ENCODE assay signal across 8 cellular contexts in genomic region chr14:50396636-50397460, GRCh38. TPM values are rescaled to one million over a fixed set of nuclear protein-coding genes. Genes with fewer than 3 reads are reported as not detected.
A peak's percentile ranks its signal among the peaks of the same experiment; 100 is the strongest.
DNase-seq lines count a peak whose midpoint lies in the region; ATAC-seq, FAIRE-seq and TF ChIP-seq lines count a peak whose summit lies in the region.

Gene CDKL1 (minus strand): TSS chr14:50396881. CDS start chr14:50395868, 1,013 bp downstream.

- TF ChIP-seq RAD21 in H1 (IDR thresholded peaks at IDR 0.05 in 1 of 2, conservative IDR thresholded peaks at IDR 0.05 in 1 of 2; ENCODE audit: low read depth in 2 of 2, low read length in 2 of 2): no peak

- H3K27ac ChIP-seq in H1 (ENCODE audit: low read depth, low read length) (no peak within 1 kb of the TSS; the same call in 1 of the 2 replicates), lung (ENCODE audit: low read depth in 1 of 2, low read length in 1 of 2) (peak within 1 kb of the TSS; percentile 72 to 93)

- H2BK12ac ChIP-seq in H1 (ENCODE audit: low read depth, low read length): peak within 1 kb of the TSS; percentile 71

- peak within 1 kb of the TSS; percentile 26 for H4K91ac ChIP-seq in H1 (replicated peaks; ENCODE audit: insufficient read length, low read length)

- H2AFZ ChIP-seq in H1 (ENCODE audit: low read length): peak within 1 kb of the TSS; percentile 97

- peak within 1 kb of the TSS; percentile 74 for H3K27ac Mint-ChIP-seq in activated CD8-positive, alpha-beta T cell treated with anti-CD3 and anti-CD28 coated beads for 36 hours

- peak within 1 kb of the TSS; percentile 91 for H4K8ac ChIP-seq in H1 (ENCODE audit: extremely low read depth, insufficient read depth, low read length)

- DNase-seq in NCI-H2081 (lab: John Stamatoyannopoulos, UW) (peak; percentile 50 to 71), NCI-H2081 treated with DMSO at 0.1 percent for 48 hours (lab: John Stamatoyannopoulos, UW) (no peak), NCI-H2171 treated with DMSO at 0.1 percent for 48 hours (lab: John Stamatoyannopoulos, UW) (peak; percentile 17), H1 (ENCODE audit: low read depth in 1 of 2, low spot score in 2 of 2) (peak in 1 of 2 experiments; percentile 84), lung (ENCODE audit: low spot score) (peak; percentile 63)
- DNase-seq in activated CD8-positive, alpha-beta T cell treated with anti-CD3 and anti-CD28 coated beads for 36 hours: peak; percentile 53
- DNase-seq in stimulated activated CD4-positive, alpha-beta T cell treated with anti-CD3 and anti-CD28 coated beads, Interleukin-4, amount 100 ng/mL, for 48 hours (ENCODE audit: low read depth in 2 of 2): peak; percentile 26 to 34

- CTCF ChIA-PET in activated CD8-positive, alpha-beta T cell treated with anti-CD3 and anti-CD28 coated beads for 36 hours (lab: Charles Lee): interaction anchor here (1.0 to 2.5 kb wide), 4 partner anchors 53 to 76 kb away, joined by 3 to 14 read pairs (median 4); no protein-coding TSS in a partner anchor
- CTCF ChIA-PET in H1 (lab: Charles Lee; ENCODE audit: partially characterized antibody): interaction anchor here (0.7 to 1.0 kb wide), 3 partner anchors 76 to 377 kb away, joined by 3 read pairs; partner anchors contain the start of gene MAP4K5

- peaks cover 10% of the 10 kb centered on the region for H3K4me1 Mint-ChIP-seq in activated CD8-positive, alpha-beta T cell treated with anti-CD3 and anti-CD28 coated beads for 36 hours (ENCODE audit: low read depth)

- POLR2A ChIA-PET in activated CD8-positive, alpha-beta T cell treated with anti-CD3 and anti-CD28 coated beads for 36 hours (lab: Charles Lee): interaction anchor here (0.5 to 2.5 kb wide), 7 partner anchors 13 to 816 kb away, joined by 3 to 7 read pairs (median 3); no protein-coding TSS in a partner anchor
- POLR2A ChIA-PET in H1 (lab: Charles Lee; ENCODE audit: partially characterized antibody): interaction anchor here (0.6 to 3.2 kb wide), 6 partner anchors 9 to 272 kb away, joined by 3 to 10 read pairs (median 6); partner anchors contain the start of genes DMAC2L, L2HGDH, MAP4K5 and SAV1

- H3K4me2 ChIP-seq in H1 (ENCODE audit: insufficient read depth in 1 of 2, low read depth in 2 of 2, low read length in 2 of 2): peak within 1 kb of the TSS; percentile 84 to 98

- H3K36me3 Mint-ChIP-seq in activated CD8-positive, alpha-beta T cell treated with anti-CD3 and anti-CD28 coated beads for 36 hours (ENCODE audit: low read depth): peaks cover 2% of the 10 kb centered on the region

- peak in 1 of 2 experiments; percentile 42; a peak in 1 of 3 replicates for TF ChIP-seq POLR2A in H1 (IDR thresholded peaks at IDR 0.05; ENCODE audit: control extremely low read depth in 1 of 2, low read depth in 2 of 2, low read length in 2 of 2)

- H3K79me2 ChIP-seq in H1 (ENCODE audit: control insufficient read depth in 1 of 2, insufficient read depth in 2 of 2, low read length in 2 of 2): no peaks in the 10 kb centered on the region

- H2AK5ac ChIP-seq in H1 (ENCODE audit: low read depth, low read length): no peak within 1 kb of the TSS

- H3K23me2 ChIP-seq in H1 (ENCODE audit: low read depth, low read length): peaks cover 11% of the 10 kb centered on the region

- H3K18ac ChIP-seq in H1 (ENCODE audit: extremely low read depth, low read length): peak within 1 kb of the TSS; percentile 76

- H3K36me3 ChIP-seq in H1 (ENCODE audit: control insufficient read depth in 2 of 4, insufficient read depth in 4 of 4, low read length in 3 of 4) (no peaks in the 10 kb centered on the region), lung (ENCODE audit: control insufficient read depth in 2 of 2, insufficient read depth in 2 of 2, low read length in 2 of 2) (peaks cover 0 to 1% of the 10 kb centered on the region in 2 donors)

- ATAC-seq in HG02759 (IDR thresholded peaks at IDR 0.05; ENCODE audit: unreplicated experiment) (peak; percentile 69), lung (ENCODE audit: insufficient read depth, low FRiP score) (peak; percentile 86)
- peak; percentile 74 for ATAC-seq in activated CD8-positive, alpha-beta T cell treated with anti-CD3 and anti-CD28 coated beads for 36 hours

- H3K79me1 ChIP-seq in H1 (ENCODE audit: low read depth, low read length): no peaks in the 10 kb centered on the region

- H2BK20ac ChIP-seq in H1 (ENCODE audit: low read length): no peak within 1 kb of the TSS

- peak within 1 kb of the TSS; percentile 80 for H3K4me3 Mint-ChIP-seq in activated CD8-positive, alpha-beta T cell treated with anti-CD3 and anti-CD28 coated beads for 36 hours

- no peaks in the 10 kb centered on the region for H3K9me3 Mint-ChIP-seq in activated CD8-positive, alpha-beta T cell treated with anti-CD3 and anti-CD28 coated beads for 36 hours

- H3K4me3 ChIP-seq in H1 (ENCODE audit: extremely low read depth in 1 of 4, insufficient read depth in 2 of 4, low read depth in 3 of 4, low read length in 4 of 4): peak within 1 kb of the TSS; percentile 60 to 75 (median 70)
- peak within 1 kb of the TSS; percentile 62 for H3K4me3 ChIP-seq in lung

- FAIRE-seq in H1 (lab: Jason Lieb, UNC): no peak

- TF ChIP-seq CTCF in activated CD8-positive, alpha-beta T cell treated with anti-CD3 and anti-CD28 coated beads for 36 hours (IDR thresholded peaks at IDR 0.05): no peak
- no peak for TF ChIP-seq CTCF in H1 (IDR thresholded peaks at IDR 0.05; ENCODE audit: control extremely low read depth in 1 of 3, insufficient read depth in 1 of 3, low read depth in 1 of 3, low read length in 3 of 3)
- no peak for TF ChIP-seq CTCF in lung (IDR thresholded peaks at IDR 0.05; ENCODE audit: control extremely low read depth, extremely low read depth)

- H3K27me3 ChIP-seq in H1 (replicated peaks in 1 of 4; ENCODE audit: control insufficient read depth in 3 of 4, extremely low read depth in 1 of 4, insufficient read depth in 3 of 4, low read length in 3 of 4): peaks cover 0 to 14% (median 9%) of the 10 kb centered on the region in 4 experiments; a peak in 4 of 7 replicates
- no peaks in the 10 kb centered on the region for H3K27me3 ChIP-seq in lung (ENCODE audit: control insufficient read depth, insufficient read depth)

- no peak within 1 kb of the TSS for H3K23ac ChIP-seq in H1 (ENCODE audit: insufficient read length)

- H3K14ac ChIP-seq in H1 (ENCODE audit: insufficient read length): no peak within 1 kb of the TSS

- H2BK5ac ChIP-seq in H1 (ENCODE audit: low read depth, low read length): peak within 1 kb of the TSS; percentile 26; the same call in 1 of the 2 replicates

- H3K9me3 ChIP-seq in H1 (ENCODE audit: insufficient read depth in 2 of 2, low read depth in 1 of 2, low read length in 1 of 2): no peaks in the 10 kb centered on the region
- H3K9me3 ChIP-seq in lung (ENCODE audit: control insufficient read depth in 2 of 2, insufficient read depth in 1 of 2, low read length in 1 of 2): no peaks in the 10 kb centered on the region

- H3K4me1 ChIP-seq in H1 (replicated peaks in 1 of 4; ENCODE audit: control insufficient read depth in 3 of 4, insufficient read depth in 4 of 4, low read length in 3 of 4): peaks cover 4 to 12% (median 7%) of the 10 kb centered on the region in 4 experiments; a peak in 6 of 7 replicates
- peaks cover 5 to 7% of the 10 kb centered on the region in 2 donors for H3K4me1 ChIP-seq in lung (ENCODE audit: control insufficient read depth in 2 of 2, insufficient read depth in 2 of 2, low read length in 2 of 2)

- intact Hi-C loops in activated CD8-positive, alpha-beta T cell treated with anti-CD3 and anti-CD28 coated beads for 36 hours (cut with micrococcal nuclease): no loop called here

- peaks cover 5% of the 10 kb centered on the region for H3K27me3 Mint-ChIP-seq in activated CD8-positive, alpha-beta T cell treated with anti-CD3 and anti-CD28 coated beads for 36 hours

- H4K5ac ChIP-seq in H1 (ENCODE audit: insufficient read length, low read depth, low read length): no peak within 1 kb of the TSS

- no peak within 1 kb of the TSS for H3K56ac ChIP-seq in H1 (replicated peaks; ENCODE audit: insufficient read length, low read depth, low read length)

- 2% methylated on average over 35 of the region's 77 CpGs; no CpG with 5 or more reads in 1 of the 2 experiments for WGBS in H1 (ENCODE audit: extremely low coverage in 1 of 2, insufficient coverage in 1 of 2, insufficient read length in 1 of 2, insufficient replicate concordance in 2 of 2, low coverage in 1 of 2, low lambda C conversion rate in 2 of 2, missing lambda C conversion rate in 1 of 2), 2 experiments
- WGBS in lung, 2 donors: 0 to 1% methylated on average over 65 to 77 of the region's 77 CpGs

- peak within 1 kb of the TSS; percentile 48; the same call in 1 of the 2 replicates for H2BK15ac ChIP-seq in H1 (ENCODE audit: low read length)

- H2BK120ac ChIP-seq in H1 (replicated peaks; ENCODE audit: low read depth, low read length): no peak within 1 kb of the TSS

- TF ChIP-seq EP300 in H1 (IDR thresholded peaks at IDR 0.05; ENCODE audit: borderline replicate concordance in 1 of 2, low read depth in 2 of 2, low read length in 2 of 2): no peak

- H3K9ac ChIP-seq in H1 (replicated peaks in 1 of 4; ENCODE audit: extremely low read depth in 1 of 4, low read depth in 3 of 4, low read length in 3 of 4): peak within 1 kb of the TSS; percentile 56 to 93 (median 64); a peak in 6 of 7 replicates

- no peaks in the 10 kb centered on the region for H4K20me1 ChIP-seq in H1 (replicated peaks in 1 of 2; ENCODE audit: control insufficient read depth in 1 of 2, insufficient read depth in 2 of 2, low read length in 2 of 2)

- H3K4ac ChIP-seq in H1 (replicated peaks; ENCODE audit: insufficient read length, low read depth, low read length): no peak within 1 kb of the TSS

TF ChIP-seq in H1, 55 proteins besides CTCF, POLR2A, EP300 and RAD21 (continues in another document):
- TF ChIP-seq PHF8 (conservative IDR thresholded peaks at IDR 0.05; ENCODE audit: low read depth, low read length) (peak; percentile 47; the same call in 1 of the 2 replicates), MAX (IDR thresholded peaks at IDR 0.05) (peak; percentile 98), TBP (IDR thresholded peaks at IDR 0.05; ENCODE audit: low read depth, low read length) (peak; percentile 6; the same call in 1 of the 2 replicates), ASH2L (IDR thresholded peaks at IDR 0.05; ENCODE audit: low read length) (peak; percentile 93)

RNA-seq across cellular contexts. Expression of gene CDKL1, which starts in this region (rescaled TPM):
- total RNA-seq in activated CD8-positive, alpha-beta T cell treated with anti-CD3 and anti-CD28 coated beads for 36 hours: 1 to 10 TPM; 3.3 to 7.7 TPM
- total RNA-seq in H1 (2021; fragmentation: NEBNext Ultra II Directional; extraction: Animal tissue kit (Norgen Biotek cat#: 25700)): 1.6 and 2.2 TPM in 2 replicates
- 0.50 and 1.2 TPM in 2 replicates for polyA plus RNA-seq in H1 (2011; rRNA removed)
- polyA plus RNA-seq in H1 (2011; cell fraction: cytosol; rRNA removed): 0.76 TPM
- polyA plus RNA-seq in H1 (2011; cell fraction: nucleus; rRNA removed): 1.2 TPM
- 0.88 to 3.0 TPM (median 1.9 TPM) in 4 replicates for polyA plus RNA-seq in H1 (2012, experiment 1 of 2)
- 0.08 TPM for polyA plus RNA-seq in H1 (2012, experiment 2 of 2)
- polyA plus RNA-seq in H1 (2013, experiment 1 of 2): 2.5 TPM
- polyA plus RNA-seq in H1 (2013, experiment 2 of 2): 2.2 TPM
- 2.4 and 4.1 TPM in 2 replicates for polyA minus RNA-seq in H1 (2011; rRNA and poly(A)+ RNA removed)
- 4.6 TPM for polyA minus RNA-seq in H1 (2011; cell fraction: cytosol; rRNA and poly(A)+ RNA removed)
- 7.9 TPM for polyA minus RNA-seq in H1 (2011; cell fraction: nucleus; rRNA and poly(A)+ RNA removed)
- total RNA-seq in lung: 10 to 100 TPM; 26.6 to 28.2 TPM
- polyA plus RNA-seq in lung: 1 to 10 TPM; 3.8 to 6.0 TPM
